In the genomic region with DNA sequence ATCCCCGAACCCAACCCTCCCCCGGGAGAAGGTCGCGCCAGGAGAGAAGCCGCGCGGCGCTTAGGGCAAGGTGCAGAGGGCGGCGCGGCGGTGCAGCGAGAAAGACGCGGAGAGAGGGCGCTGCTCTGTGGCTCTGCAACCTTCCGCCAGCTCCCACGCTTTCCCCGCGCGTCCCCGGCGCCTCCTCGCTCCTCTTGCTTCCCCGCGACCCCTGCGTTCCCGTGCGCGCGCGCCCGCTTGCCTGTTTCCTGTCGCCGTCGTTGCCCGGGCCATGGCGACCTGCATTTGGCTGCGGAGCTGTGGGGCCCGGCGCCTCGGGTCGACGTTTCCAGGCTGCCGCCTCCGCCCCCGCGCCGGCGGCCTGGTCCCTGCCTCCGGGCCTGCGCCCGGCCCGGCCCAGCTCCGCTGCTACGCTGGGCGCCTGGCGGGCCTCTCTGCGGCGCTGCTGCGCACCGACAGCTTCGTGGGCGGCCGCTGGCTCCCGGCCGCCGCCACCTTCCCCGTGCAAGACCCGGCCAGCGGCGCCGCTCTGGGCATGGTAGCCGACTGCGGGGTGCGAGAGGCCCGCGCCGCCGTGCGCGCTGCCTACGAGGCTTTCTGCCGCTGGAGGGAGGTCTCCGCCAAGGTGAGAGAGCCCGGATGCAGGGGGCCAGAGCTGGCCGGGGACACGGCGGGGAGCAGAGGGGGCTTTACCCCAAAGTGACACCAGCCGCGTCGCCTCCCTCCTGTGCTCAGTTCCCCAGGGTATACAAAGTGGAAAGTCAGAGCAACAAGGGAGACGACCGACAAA, we compare ENCODE assay signal across 8 cellular contexts. TPM values are rescaled to one million over a fixed set of nuclear protein-coding genes. Genes with fewer than 3 reads are reported as not detected.
DNase-seq lines count a peak whose midpoint lies in the region; ATAC-seq and TF ChIP-seq lines count a peak whose summit lies in the region.

Gene ALDH5A1 (plus strand): TSS at position 244 of the 790 bp plus-strand sequence. CDS start 28 bp downstream, at position 272.

- DNase-seq in A172 (ENCODE audit: low spot score), result peak; percentile 23
- DNase-seq in NCI-H2171 treated with DMSO at 0.1 percent for 48 hours (lab: John Stamatoyannopoulos, UW), result peak; percentile 77
- peak; percentile 60 for DNase-seq in activated CD4-positive, alpha-beta T cell treated with anti-CD3 and anti-CD28 coated beads for 1 hour
- DNase-seq in cerebellum (ENCODE audit: low spot score), result peak; percentile 77
- peak; percentile 86 for DNase-seq in left lobe of liver (ENCODE audit: low spot score)
- DNase-seq in stimulated activated CD4-positive, alpha-beta T cell treated with anti-CD3 and anti-CD28 coated beads, Interleukin-2, amount 100 ng/mL, for 4 hours (ENCODE audit: low read depth), result peak; percentile 72

- no peak for TF ChIP-seq POLR2A in GM18505 (IDR thresholded peaks at IDR 0.05; ENCODE audit: borderline replicate concordance, extremely low read depth, insufficient read depth, insufficient read length)

- ATAC-seq in GM18505 (IDR thresholded peaks at IDR 0.05; ENCODE audit: unreplicated experiment) (peak; percentile 70), HG02970 (IDR thresholded peaks at IDR 0.05; ENCODE audit: low FRiP score, unreplicated experiment) (peak; percentile 62), left lobe of liver (peak; percentile 86)

RNA-seq across cellular contexts. Expression of gene ALDH5A1, which starts in this region (rescaled TPM):
- total RNA-seq in A172 (2014; rRNA removed; shearing (Covaris generic)), result 2.2 and 5.1 TPM in 2 replicates
- total RNA-seq in cerebellum (18.6 TPM), left lobe of liver (62.2 TPM)

Comparison
In these comparisons a context has a peak if more than half of its experiments do, and no peak if none do; other contexts are left out.
1. Peak in every context shown above with its lines: DNase-seq and ATAC-seq.
2. DNase-seq: peak in every context shown above with its lines; median percentile 86 in left lobe of liver; 77 in NCI-H2171 treated with DMSO at 0.1 percent for 48 hours; 77 in cerebellum; 72 in stimulated activated CD4-positive, alpha-beta T cell treated with anti-CD3 and anti-CD28 coated beads, Interleukin-2, amount 100 ng/mL, for 4 hours; 60 in activated CD4-positive, alpha-beta T cell treated with anti-CD3 and anti-CD28 coated beads for 1 hour; 23 in A172.